1 cellular context compared by ENCODE assay signal in genomic region chr2:144505245-144505801, GRCh38.
TF ChIP-seq lines count a peak whose summit lies in the region.

No MANE protein-coding gene starts in this region.

TF ChIP-seq in K562, 482 proteins besides CTCF, POLR2A, EP300 and RAD21 (continued from another document):
- TF ChIP-seq, protein P1, sequence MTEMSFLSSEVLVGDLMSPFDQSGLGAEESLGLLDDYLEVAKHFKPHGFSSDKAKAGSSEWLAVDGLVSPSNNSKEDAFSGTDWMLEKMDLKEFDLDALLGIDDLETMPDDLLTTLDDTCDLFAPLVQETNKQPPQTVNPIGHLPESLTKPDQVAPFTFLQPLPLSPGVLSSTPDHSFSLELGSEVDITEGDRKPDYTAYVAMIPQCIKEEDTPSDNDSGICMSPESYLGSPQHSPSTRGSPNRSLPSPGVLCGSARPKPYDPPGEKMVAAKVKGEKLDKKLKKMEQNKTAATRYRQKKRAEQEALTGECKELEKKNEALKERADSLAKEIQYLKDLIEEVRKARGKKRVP (CRISPR knock-in tag; IDR thresholded peaks at IDR 0.05) = peak; percentile 5; the same call in 1 of the 2 replicates
- TF ChIP-seq TEAD4 (IDR thresholded peaks at IDR 0.05; ENCODE audit: low read length) (peak; percentile 26; the same call in 1 of the 2 replicates), TEAD4 (CRISPR knock-in tag; IDR thresholded peaks at IDR 0.05; ENCODE audit: borderline replicate concordance) (no peak), POLR2G (IDR thresholded peaks at IDR 0.05; ENCODE audit: low read depth, low read length) (peak; percentile 48), SNRNP70 (optimal IDR thresholded peaks at IDR 0.05; ENCODE audit: low read depth, low read length) (no peak), CEBPG (CRISPR knock-in tag; IDR thresholded peaks at IDR 0.05) (no peak), CEBPG (tag; conservative IDR thresholded peaks at IDR 0.05 in 1 of 2, IDR thresholded peaks at IDR 0.05 in 1 of 2) (peak in 1 of 2 experiments; percentile 43; a peak in 1 of 4 replicates), CCNT2 (IDR thresholded peaks at IDR 0.05; ENCODE audit: borderline replicate concordance, extremely low read depth, insufficient read length, low read depth, low read length) (peak; percentile 18), PTTG1 (tag; IDR thresholded peaks at IDR 0.05; ENCODE audit: low read depth) (no peak), ZBTB7A (IDR thresholded peaks at IDR 0.05; ENCODE audit: borderline replicate concordance, control insufficient read depth, low read depth, low read length) (no peak), PKNOX1 (IDR thresholded peaks at IDR 0.05) (peak; percentile 85), MNT (conservative IDR thresholded peaks at IDR 0.05) (peak in 1 of 2 experiments; percentile 42; a peak in 2 of 4 replicates), ETS2 (tag; IDR thresholded peaks at IDR 0.05; ENCODE audit: borderline replicate concordance, poor library complexity, severe bottlenecking) (no peak), TRIM24 (IDR thresholded peaks at IDR 0.05) (peak in 1 of 2 experiments; percentile 40; a peak in 2 of 4 replicates), SIN3B (IDR thresholded peaks at IDR 0.05; ENCODE audit: low read depth) (no peak), MAZ (CRISPR knock-in tag; conservative IDR thresholded peaks at IDR 0.05 in 1 of 2, IDR thresholded peaks at IDR 0.05 in 1 of 2) (0 out of 4 replicates have a peak, but pooled peaks of 1 of the 2 experiments have one; percentile 18), ZNF311 (CRISPR knock-in tag; IDR thresholded peaks at IDR 0.05) (no peak; the same call in 1 of the 2 replicates), TBL1XR1 (IDR thresholded peaks at IDR 0.05; ENCODE audit: low read length in 2 of 2) (0 out of 4 replicates have a peak, but pooled peaks of 1 of the 2 experiments have one; percentile 33), KDM2B (CRISPR knock-in tag; IDR thresholded peaks at IDR 0.05) (no peak), ZBTB9 (CRISPR knock-in tag; IDR thresholded peaks at IDR 0.05) (no peak), RUNX1 (IDR thresholded peaks at IDR 0.05; ENCODE audit: low read depth) (no peak), SRSF7 (optimal IDR thresholded peaks at IDR 0.05; ENCODE audit: low read depth, low read length) (no peak)
- TF ChIP-seq, protein P2, sequence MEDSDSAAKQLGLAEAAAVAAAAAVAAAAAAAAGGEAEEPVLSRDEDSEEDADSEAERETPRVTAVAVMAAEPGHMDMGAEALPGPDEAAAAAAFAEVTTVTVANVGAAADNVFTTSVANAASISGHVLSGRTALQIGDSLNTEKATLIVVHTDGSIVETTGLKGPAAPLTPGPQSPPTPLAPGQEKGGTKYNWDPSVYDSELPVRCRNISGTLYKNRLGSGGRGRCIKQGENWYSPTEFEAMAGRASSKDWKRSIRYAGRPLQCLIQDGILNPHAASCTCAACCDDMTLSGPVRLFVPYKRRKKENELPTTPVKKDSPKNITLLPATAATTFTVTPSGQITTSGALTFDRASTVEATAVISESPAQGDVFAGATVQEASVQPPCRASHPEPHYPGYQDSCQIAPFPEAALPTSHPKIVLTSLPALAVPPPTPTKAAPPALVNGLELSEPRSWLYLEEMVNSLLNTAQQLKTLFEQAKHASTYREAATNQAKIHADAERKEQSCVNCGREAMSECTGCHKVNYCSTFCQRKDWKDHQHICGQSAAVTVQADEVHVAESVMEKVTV (CRISPR knock-in tag; IDR thresholded peaks at IDR 0.05) = 0 out of 2 replicates have a peak, but pooled peaks have one; percentile 15
- TF ChIP-seq, protein P3, sequence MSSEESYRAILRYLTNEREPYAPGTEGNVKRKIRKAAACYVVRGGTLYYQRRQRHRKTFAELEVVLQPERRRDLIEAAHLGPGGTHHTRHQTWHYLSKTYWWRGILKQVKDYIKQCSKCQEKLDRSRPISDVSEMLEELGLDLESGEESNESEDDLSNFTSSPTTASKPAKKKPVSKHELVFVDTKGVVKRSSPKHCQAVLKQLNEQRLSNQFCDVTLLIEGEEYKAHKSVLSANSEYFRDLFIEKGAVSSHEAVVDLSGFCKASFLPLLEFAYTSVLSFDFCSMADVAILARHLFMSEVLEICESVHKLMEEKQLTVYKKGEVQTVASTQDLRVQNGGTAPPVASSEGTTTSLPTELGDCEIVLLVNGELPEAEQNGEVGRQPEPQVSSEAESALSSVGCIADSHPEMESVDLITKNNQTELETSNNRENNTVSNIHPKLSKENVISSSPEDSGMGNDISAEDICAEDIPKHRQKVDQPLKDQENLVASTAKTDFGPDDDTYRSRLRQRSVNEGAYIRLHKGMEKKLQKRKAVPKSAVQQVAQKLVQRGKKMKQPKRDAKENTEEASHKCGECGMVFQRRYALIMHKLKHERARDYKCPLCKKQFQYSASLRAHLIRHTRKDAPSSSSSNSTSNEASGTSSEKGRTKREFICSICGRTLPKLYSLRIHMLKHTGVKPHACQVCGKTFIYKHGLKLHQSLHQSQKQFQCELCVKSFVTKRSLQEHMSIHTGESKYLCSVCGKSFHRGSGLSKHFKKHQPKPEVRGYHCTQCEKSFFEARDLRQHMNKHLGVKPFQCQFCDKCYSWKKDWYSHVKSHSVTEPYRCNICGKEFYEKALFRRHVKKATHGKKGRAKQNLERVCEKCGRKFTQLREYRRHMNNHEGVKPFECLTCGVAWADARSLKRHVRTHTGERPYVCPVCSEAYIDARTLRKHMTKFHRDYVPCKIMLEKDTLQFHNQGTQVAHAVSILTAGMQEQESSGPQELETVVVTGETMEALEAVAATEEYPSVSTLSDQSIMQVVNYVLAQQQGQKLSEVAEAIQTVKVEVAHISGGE (CRISPR knock-in tag; IDR thresholded peaks at IDR 0.05) = no peak
- TF ChIP-seq, protein P4, sequence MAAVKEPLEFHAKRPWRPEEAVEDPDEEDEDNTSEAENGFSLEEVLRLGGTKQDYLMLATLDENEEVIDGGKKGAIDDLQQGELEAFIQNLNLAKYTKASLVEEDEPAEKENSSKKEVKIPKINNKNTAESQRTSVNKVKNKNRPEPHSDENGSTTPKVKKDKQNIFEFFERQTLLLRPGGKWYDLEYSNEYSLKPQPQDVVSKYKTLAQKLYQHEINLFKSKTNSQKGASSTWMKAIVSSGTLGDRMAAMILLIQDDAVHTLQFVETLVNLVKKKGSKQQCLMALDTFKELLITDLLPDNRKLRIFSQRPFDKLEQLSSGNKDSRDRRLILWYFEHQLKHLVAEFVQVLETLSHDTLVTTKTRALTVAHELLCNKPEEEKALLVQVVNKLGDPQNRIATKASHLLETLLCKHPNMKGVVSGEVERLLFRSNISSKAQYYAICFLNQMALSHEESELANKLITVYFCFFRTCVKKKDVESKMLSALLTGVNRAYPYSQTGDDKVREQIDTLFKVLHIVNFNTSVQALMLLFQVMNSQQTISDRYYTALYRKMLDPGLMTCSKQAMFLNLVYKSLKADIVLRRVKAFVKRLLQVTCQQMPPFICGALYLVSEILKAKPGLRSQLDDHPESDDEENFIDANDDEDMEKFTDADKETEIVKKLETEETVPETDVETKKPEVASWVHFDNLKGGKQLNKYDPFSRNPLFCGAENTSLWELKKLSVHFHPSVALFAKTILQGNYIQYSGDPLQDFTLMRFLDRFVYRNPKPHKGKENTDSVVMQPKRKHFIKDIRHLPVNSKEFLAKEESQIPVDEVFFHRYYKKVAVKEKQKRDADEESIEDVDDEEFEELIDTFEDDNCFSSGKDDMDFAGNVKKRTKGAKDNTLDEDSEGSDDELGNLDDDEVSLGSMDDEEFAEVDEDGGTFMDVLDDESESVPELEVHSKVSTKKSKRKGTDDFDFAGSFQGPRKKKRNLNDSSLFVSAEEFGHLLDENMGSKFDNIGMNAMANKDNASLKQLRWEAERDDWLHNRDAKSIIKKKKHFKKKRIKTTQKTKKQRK (IDR thresholded peaks at IDR 0.05; ENCODE audit: borderline replicate concordance, low read depth, low read length) = no peak
- TF ChIP-seq, protein P5, sequence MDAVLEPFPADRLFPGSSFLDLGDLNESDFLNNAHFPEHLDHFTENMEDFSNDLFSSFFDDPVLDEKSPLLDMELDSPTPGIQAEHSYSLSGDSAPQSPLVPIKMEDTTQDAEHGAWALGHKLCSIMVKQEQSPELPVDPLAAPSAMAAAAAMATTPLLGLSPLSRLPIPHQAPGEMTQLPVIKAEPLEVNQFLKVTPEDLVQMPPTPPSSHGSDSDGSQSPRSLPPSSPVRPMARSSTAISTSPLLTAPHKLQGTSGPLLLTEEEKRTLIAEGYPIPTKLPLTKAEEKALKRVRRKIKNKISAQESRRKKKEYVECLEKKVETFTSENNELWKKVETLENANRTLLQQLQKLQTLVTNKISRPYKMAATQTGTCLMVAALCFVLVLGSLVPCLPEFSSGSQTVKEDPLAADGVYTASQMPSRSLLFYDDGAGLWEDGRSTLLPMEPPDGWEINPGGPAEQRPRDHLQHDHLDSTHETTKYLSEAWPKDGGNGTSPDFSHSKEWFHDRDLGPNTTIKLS (IDR thresholded peaks at IDR 0.05; ENCODE audit: borderline replicate concordance, low read depth) = no peak
- TF ChIP-seq, protein P6, sequence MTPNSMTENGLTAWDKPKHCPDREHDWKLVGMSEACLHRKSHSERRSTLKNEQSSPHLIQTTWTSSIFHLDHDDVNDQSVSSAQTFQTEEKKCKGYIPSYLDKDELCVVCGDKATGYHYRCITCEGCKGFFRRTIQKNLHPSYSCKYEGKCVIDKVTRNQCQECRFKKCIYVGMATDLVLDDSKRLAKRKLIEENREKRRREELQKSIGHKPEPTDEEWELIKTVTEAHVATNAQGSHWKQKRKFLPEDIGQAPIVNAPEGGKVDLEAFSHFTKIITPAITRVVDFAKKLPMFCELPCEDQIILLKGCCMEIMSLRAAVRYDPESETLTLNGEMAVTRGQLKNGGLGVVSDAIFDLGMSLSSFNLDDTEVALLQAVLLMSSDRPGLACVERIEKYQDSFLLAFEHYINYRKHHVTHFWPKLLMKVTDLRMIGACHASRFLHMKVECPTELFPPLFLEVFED (CRISPR knock-in tag; conservative IDR thresholded peaks at IDR 0.05) = peak; percentile 48; the same call in 1 of the 2 replicates
- TF ChIP-seq, protein P7, sequence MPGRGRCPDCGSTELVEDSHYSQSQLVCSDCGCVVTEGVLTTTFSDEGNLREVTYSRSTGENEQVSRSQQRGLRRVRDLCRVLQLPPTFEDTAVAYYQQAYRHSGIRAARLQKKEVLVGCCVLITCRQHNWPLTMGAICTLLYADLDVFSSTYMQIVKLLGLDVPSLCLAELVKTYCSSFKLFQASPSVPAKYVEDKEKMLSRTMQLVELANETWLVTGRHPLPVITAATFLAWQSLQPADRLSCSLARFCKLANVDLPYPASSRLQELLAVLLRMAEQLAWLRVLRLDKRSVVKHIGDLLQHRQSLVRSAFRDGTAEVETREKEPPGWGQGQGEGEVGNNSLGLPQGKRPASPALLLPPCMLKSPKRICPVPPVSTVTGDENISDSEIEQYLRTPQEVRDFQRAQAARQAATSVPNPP (IDR thresholded peaks at IDR 0.05; ENCODE audit: borderline replicate concordance, insufficient read depth, insufficient read length) = no peak
- TF ChIP-seq, protein P8, sequence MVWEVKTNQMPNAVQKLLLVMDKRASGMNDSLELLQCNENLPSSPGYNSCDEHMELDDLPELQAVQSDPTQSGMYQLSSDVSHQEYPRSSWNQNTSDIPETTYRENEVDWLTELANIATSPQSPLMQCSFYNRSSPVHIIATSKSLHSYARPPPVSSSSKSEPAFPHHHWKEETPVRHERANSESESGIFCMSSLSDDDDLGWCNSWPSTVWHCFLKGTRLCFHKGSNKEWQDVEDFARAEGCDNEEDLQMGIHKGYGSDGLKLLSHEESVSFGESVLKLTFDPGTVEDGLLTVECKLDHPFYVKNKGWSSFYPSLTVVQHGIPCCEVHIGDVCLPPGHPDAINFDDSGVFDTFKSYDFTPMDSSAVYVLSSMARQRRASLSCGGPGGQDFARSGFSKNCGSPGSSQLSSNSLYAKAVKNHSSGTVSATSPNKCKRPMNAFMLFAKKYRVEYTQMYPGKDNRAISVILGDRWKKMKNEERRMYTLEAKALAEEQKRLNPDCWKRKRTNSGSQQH (CRISPR knock-in tag; IDR thresholded peaks at IDR 0.05) = peak; percentile 55; the same call in 1 of the 2 replicates
- TF ChIP-seq, protein P9, sequence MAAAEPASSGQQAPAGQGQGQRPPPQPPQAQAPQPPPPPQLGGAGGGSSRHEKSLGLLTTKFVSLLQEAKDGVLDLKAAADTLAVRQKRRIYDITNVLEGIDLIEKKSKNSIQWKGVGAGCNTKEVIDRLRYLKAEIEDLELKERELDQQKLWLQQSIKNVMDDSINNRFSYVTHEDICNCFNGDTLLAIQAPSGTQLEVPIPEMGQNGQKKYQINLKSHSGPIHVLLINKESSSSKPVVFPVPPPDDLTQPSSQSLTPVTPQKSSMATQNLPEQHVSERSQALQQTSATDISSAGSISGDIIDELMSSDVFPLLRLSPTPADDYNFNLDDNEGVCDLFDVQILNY (CRISPR knock-in tag; IDR thresholded peaks at IDR 0.05) = no peak
